Comparison of ENCODE assay signal across 31 cellular contexts in the genomic region with DNA sequence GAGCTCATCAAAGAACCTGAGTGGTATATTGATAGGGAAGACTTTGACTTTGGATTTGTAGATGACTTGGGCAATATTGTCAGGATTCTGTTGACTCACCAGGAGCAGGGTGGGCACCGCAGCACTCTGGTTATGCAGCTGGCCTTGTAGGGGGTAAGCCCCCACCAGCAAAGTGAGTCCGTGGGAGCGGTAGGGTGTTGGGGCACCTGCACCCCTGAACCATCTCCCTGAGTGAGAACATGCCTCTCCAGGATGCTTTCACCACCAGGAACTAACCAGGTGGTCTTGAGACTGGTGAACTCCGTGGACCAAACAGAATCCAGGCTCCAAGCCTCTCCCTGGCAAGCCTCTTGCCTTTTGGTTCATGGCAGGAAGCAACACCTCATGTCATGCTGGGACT.
"Had no signal": no experiment of that assay in that cellular context is flagged by ENCODE, and none has a peak within 500 bp of the region (broad histone marks: within the 10 kb centered on the region; RNA-seq: fewer than 3 reads in every experiment).

No MANE protein-coding gene starts in this region.

- H3K36me3 Mint-ChIP-seq: naive thymus-derived CD8-positive, alpha-beta T cell; natural killer cell treated with Interleukin-12 subunit alpha and Interleukin-12 subunit beta and Interleukin-15 and Interleukin-18, amount 100 ng/mL, for 72 hours; stimulated activated memory B cell treated with anti-CD40 and anti-IgM and Interleukin-4, amounts not matched to agents 10 μg/mL and 1 μg/mL and 100 μg/mL, for 72 hours; type B pancreatic cell had no signal

- H3K27me3 ChIP-seq: pancreas, testis, uterus had no signal

- H3K27ac Mint-ChIP-seq: naive thymus-derived CD8-positive, alpha-beta T cell; natural killer cell treated with Interleukin-12 subunit alpha and Interleukin-12 subunit beta and Interleukin-15 and Interleukin-18, amount 100 ng/mL, for 72 hours; nephron progenitor cell; progenitor cell of endocrine pancreas; stimulated activated memory B cell treated with anti-CD40 and anti-IgM and Interleukin-4, amounts not matched to agents 10 μg/mL and 1 μg/mL and 100 μg/mL, for 72 hours; stimulated activated naive CD8-positive, alpha-beta T cell treated with anti-CD3 and anti-CD28 coated beads, Interleukin-15, amount 100 ng/mL, for 72 hours; type B pancreatic cell had no signal

- H3K9me3 Mint-ChIP-seq: naive thymus-derived CD8-positive, alpha-beta T cell; natural killer cell treated with Interleukin-12 subunit alpha and Interleukin-12 subunit beta and Interleukin-15 and Interleukin-18, amount 100 ng/mL, for 72 hours; stimulated activated memory B cell treated with anti-CD40 and anti-IgM and Interleukin-4, amounts not matched to agents 10 μg/mL and 1 μg/mL and 100 μg/mL, for 72 hours; stimulated activated naive CD8-positive, alpha-beta T cell treated with anti-CD3 and anti-CD28 coated beads, Interleukin-15, amount 100 ng/mL, for 72 hours; type B pancreatic cell had no signal

- H3K4me1 Mint-ChIP-seq: neural crest cell; stimulated activated memory B cell treated with anti-CD40 and anti-IgM and Interleukin-4, amounts not matched to agents 10 μg/mL and 1 μg/mL and 100 μg/mL, for 72 hours had no signal

- H3K4me1 ChIP-seq: pancreas, psoas muscle, suprapubic skin, testis, tibial artery, transverse colon, upper lobe of right lung, uterus had no signal

- ATAC-seq: naive thymus-derived CD8-positive, alpha-beta T cell; natural killer cell treated with Interleukin-12 subunit alpha and Interleukin-12 subunit beta and Interleukin-15 and Interleukin-18, amount 100 ng/mL, for 72 hours; pancreas; psoas muscle; right cardiac atrium; sciatic nerve; stimulated activated memory B cell treated with anti-CD40 and anti-IgM and Interleukin-4, amounts not matched to agents 10 μg/mL and 1 μg/mL and 100 μg/mL, for 72 hours; stimulated activated naive CD8-positive, alpha-beta T cell treated with anti-CD3 and anti-CD28 coated beads, Interleukin-15, amount 100 ng/mL, for 72 hours; stimulated activated naive CD8-positive, alpha-beta T cell treated with anti-CD3 and anti-CD28 coated beads, Interleukin-15, Interleukin-2, amounts not matched to agents 100 U/mL and 50 U/mL, for 24 hours; upper lobe of right lung had no signal

- H3K36me3 ChIP-seq: neutrophil, pancreas, spleen, suprapubic skin, tibial artery, transverse colon, upper lobe of right lung, uterus had no signal

- H3K27ac ChIP-seq: neutrophil, pancreas, psoas muscle, skin epidermis, spleen, suprapubic skin, testis, tibial artery, transverse colon, upper lobe of right lung, uterus had no signal

- DNase-seq: naive thymus-derived CD8-positive, alpha-beta T cell; nephron progenitor cell; nucleus accumbens; pancreas; psoas muscle; right cardiac atrium; spleen; stimulated activated CD4-positive, alpha-beta T cell treated with anti-CD3 and anti-CD28 coated beads, Interleukin-12 subunit alpha, Interleukin-12 subunit beta, amount 100 ng/mL, for 4 hours; stimulated activated CD4-positive, alpha-beta T cell treated with anti-CD3 and anti-CD28 coated beads, Interleukin-1b, Interleukin-23, amount 100 ng/mL, for 48 hours; stimulated activated CD4-positive, alpha-beta T cell treated with anti-CD3 and anti-CD28 coated beads, Interleukin-4, amount 100 ng/mL, for 1 hour; stimulated activated CD4-positive, alpha-beta T cell treated with anti-CD3 and anti-CD28 coated beads, Interleukin-4, amount 100 ng/mL, for 4 hours; stimulated activated CD8-positive, alpha-beta memory T cell treated with anti-CD3 and anti-CD28 coated beads, Interleukin-4, amount 100 ng/mL, for 48 hours; stimulated activated naive CD4-positive, alpha-beta T cell; stimulated activated naive CD8-positive, alpha-beta T cell treated with anti-CD3 and anti-CD28 coated beads, Interleukin-15, amount 100 ng/mL, for 72 hours; stimulated activated naive CD8-positive, alpha-beta T cell treated with anti-CD3 and anti-CD28 coated beads, Interleukin-15, Interleukin-2, amounts not matched to agents 100 U/mL and 50 U/mL, for 24 hours; substantia nigra; testis; tibial artery; transverse colon; upper lobe of right lung; uterus had no signal

- H3K4me2 ChIP-seq: smooth muscle cell had no signal

- FAIRE-seq: pancreas had no signal

- H3K4me3 ChIP-seq: pancreas, psoas muscle, skin epidermis, smooth muscle cell, spleen, suprapubic skin, testis, tibial artery, transverse colon, upper lobe of right lung, uterus had no signal

- H3K4me3 Mint-ChIP-seq: naive thymus-derived CD8-positive, alpha-beta T cell; natural killer cell treated with Interleukin-12 subunit alpha and Interleukin-12 subunit beta and Interleukin-15 and Interleukin-18, amount 100 ng/mL, for 72 hours; nephron progenitor cell; neural crest cell; stimulated activated memory B cell treated with anti-CD40 and anti-IgM and Interleukin-4, amounts not matched to agents 10 μg/mL and 1 μg/mL and 100 μg/mL, for 72 hours; stimulated activated naive CD8-positive, alpha-beta T cell treated with anti-CD3 and anti-CD28 coated beads, Interleukin-15, amount 100 ng/mL, for 72 hours; type B pancreatic cell had no signal

- H3K9me3 ChIP-seq: neutrophil, pancreas, psoas muscle, spleen, suprapubic skin, testis, tibial artery, transverse colon, upper lobe of right lung, uterus had no signal
